2 cellular contexts compared by ENCODE assay signal in genomic region chr1:207050428-207050767, GRCh38.
TF ChIP-seq lines count a peak whose summit lies in the region.

No MANE protein-coding gene starts in this region.

TF ChIP-seq in GM23338, 12 proteins besides CTCF, POLR2A, EP300 and RAD21:
- TF ChIP-seq, protein P1, sequence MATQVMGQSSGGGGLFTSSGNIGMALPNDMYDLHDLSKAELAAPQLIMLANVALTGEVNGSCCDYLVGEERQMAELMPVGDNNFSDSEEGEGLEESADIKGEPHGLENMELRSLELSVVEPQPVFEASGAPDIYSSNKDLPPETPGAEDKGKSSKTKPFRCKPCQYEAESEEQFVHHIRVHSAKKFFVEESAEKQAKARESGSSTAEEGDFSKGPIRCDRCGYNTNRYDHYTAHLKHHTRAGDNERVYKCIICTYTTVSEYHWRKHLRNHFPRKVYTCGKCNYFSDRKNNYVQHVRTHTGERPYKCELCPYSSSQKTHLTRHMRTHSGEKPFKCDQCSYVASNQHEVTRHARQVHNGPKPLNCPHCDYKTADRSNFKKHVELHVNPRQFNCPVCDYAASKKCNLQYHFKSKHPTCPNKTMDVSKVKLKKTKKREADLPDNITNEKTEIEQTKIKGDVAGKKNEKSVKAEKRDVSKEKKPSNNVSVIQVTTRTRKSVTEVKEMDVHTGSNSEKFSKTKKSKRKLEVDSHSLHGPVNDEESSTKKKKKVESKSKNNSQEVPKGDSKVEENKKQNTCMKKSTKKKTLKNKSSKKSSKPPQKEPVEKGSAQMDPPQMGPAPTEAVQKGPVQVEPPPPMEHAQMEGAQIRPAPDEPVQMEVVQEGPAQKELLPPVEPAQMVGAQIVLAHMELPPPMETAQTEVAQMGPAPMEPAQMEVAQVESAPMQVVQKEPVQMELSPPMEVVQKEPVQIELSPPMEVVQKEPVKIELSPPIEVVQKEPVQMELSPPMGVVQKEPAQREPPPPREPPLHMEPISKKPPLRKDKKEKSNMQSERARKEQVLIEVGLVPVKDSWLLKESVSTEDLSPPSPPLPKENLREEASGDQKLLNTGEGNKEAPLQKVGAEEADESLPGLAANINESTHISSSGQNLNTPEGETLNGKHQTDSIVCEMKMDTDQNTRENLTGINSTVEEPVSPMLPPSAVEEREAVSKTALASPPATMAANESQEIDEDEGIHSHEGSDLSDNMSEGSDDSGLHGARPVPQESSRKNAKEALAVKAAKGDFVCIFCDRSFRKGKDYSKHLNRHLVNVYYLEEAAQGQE (IDR thresholded peaks at IDR 0.05; ENCODE audit: unreplicated experiment): no peak
- TF ChIP-seq NANOG (IDR thresholded peaks at IDR 0.05; ENCODE audit: borderline replicate concordance): no peak
- no peak for TF ChIP-seq POLR2AphosphoS5 (IDR thresholded peaks at IDR 0.05; ENCODE audit: low read depth)
- TF ChIP-seq EZH2phosphoT487 (IDR thresholded peaks at IDR 0.05; ENCODE audit: unreplicated experiment): no peak
- no peak for TF ChIP-seq EZH2 (IDR thresholded peaks at IDR 0.05; ENCODE audit: low read depth, unreplicated experiment)
- TF ChIP-seq ZNF114 (CRISPR knock-in tag; IDR thresholded peaks at IDR 0.05): no peak
TF ChIP-seq in GM23338: peak in this region for 0.

TF ChIP-seq in SK-N-SH, 30 proteins besides CTCF, POLR2A, EP300 and RAD21 (continued from another document):
- TF ChIP-seq, protein P2, sequence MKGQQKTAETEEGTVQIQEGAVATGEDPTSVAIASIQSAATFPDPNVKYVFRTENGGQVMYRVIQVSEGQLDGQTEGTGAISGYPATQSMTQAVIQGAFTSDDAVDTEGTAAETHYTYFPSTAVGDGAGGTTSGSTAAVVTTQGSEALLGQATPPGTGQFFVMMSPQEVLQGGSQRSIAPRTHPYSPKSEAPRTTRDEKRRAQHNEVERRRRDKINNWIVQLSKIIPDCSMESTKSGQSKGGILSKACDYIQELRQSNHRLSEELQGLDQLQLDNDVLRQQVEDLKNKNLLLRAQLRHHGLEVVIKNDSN (IDR thresholded peaks at IDR 0.05; ENCODE audit: borderline replicate concordance, low read depth): no peak
- TF ChIP-seq, protein P3, sequence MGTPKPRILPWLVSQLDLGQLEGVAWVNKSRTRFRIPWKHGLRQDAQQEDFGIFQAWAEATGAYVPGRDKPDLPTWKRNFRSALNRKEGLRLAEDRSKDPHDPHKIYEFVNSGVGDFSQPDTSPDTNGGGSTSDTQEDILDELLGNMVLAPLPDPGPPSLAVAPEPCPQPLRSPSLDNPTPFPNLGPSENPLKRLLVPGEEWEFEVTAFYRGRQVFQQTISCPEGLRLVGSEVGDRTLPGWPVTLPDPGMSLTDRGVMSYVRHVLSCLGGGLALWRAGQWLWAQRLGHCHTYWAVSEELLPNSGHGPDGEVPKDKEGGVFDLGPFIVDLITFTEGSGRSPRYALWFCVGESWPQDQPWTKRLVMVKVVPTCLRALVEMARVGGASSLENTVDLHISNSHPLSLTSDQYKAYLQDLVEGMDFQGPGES (IDR thresholded peaks at IDR 0.05; ENCODE audit: low read depth, low read length): no peak
- TF ChIP-seq MEF2A (IDR thresholded peaks at IDR 0.05; ENCODE audit: borderline replicate concordance, low read depth) (no peak), FOXJ3 (CRISPR knock-in tag; IDR thresholded peaks at IDR 0.05) (no peak), EZH2phosphoT487 (IDR thresholded peaks at IDR 0.05; ENCODE audit: borderline replicate concordance, low read depth) (no peak), FOXM1 (IDR thresholded peaks at IDR 0.05; ENCODE audit: low read depth) (no peak), SMC3 (IDR thresholded peaks at IDR 0.05; ENCODE audit: low read depth, low read length) (no peak)
